7 cellular contexts compared by ENCODE assay signal in the genomic region with DNA sequence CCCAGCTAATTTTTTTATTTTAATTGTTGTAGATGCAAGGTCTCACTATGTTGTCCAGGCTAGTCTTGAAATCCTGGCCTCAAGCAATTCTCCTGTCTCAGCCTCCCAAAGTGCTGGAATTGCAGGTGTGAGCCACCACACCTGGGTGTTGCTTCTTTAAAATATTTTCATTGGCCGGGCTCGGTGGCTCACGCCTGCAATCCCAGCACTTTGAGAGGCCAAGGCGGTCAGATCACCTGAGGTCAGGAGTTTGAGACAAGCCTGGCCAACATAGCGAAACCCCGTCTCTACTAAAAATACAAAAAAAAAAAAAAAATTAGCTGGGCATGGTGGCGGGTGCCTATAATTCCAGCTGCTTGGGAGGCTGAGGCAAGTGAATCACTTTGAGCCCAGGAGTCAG. TPM values are rescaled to one million over a fixed set of nuclear protein-coding genes. Genes with fewer than 3 reads are reported as not detected.
DNase-seq lines count a peak whose midpoint lies in the region; ATAC-seq and TF ChIP-seq lines count a peak whose summit lies in the region.
"Not testable (repeated sequence)": the region's sequence is repeated elsewhere in the genome, so short reads cannot be mapped to it uniquely, and the experiment has no call there.

No MANE protein-coding gene starts in this region.

- not testable (repeated sequence) for H3K4me3 ChIP-seq in endodermal cell (ENCODE audit: low read length); lower lobe of right lung; testis

- not testable (repeated sequence) for H3K27me3 ChIP-seq in endodermal cell (ENCODE audit: control insufficient read depth, insufficient read depth, low read length, poor library complexity, severe bottlenecking); lower lobe of right lung (ENCODE audit: low read depth); testis

- TF ChIP-seq POLR2A in testis (IDR thresholded peaks at IDR 0.05) = not testable (repeated sequence)

- intact Hi-C loops in Right ventricle myocardium superior (cut with DNase I); lower lobe of right lung (cut with DNase I); testis (cut with DNase I; ENCODE audit: low total_unique reads): not testable (repeated sequence)

- H3K9ac ChIP-seq in endodermal cell (ENCODE audit: extremely low read depth, low read length, poor library complexity, severe bottlenecking) = not testable (repeated sequence)

- not testable (repeated sequence) for H3K27ac ChIP-seq in endodermal cell (ENCODE audit: low read depth, low read length); lower lobe of right lung; testis

- not testable (repeated sequence) for H3K4me1 ChIP-seq in endodermal cell (ENCODE audit: control insufficient read depth, insufficient read depth, low read length); lower lobe of right lung; testis

- not testable (repeated sequence) for H3K36me3 Mint-ChIP-seq in endodermal cell (ENCODE audit: low read depth); osteocyte (ENCODE audit: unreplicated experiment)

- H3K27ac Mint-ChIP-seq in endodermal cell; osteocyte (ENCODE audit: unreplicated experiment): not testable (repeated sequence)

- TF ChIP-seq CTCF in endodermal cell (conservative IDR thresholded peaks at IDR 0.05); lower lobe of right lung (IDR thresholded peaks at IDR 0.05); osteocyte (IDR thresholded peaks at IDR 0.05); testis (IDR thresholded peaks at IDR 0.05): not testable (repeated sequence)

- H3K9me3 ChIP-seq in endodermal cell (ENCODE audit: control insufficient read depth, low read length); lower lobe of right lung; testis: not testable (repeated sequence)

- DNase-seq in endodermal cell (peak; percentile 2), Right ventricle myocardium superior (peak; percentile 22), lower lobe of right lung (peak; percentile 1), mesenteric fat pad (ENCODE audit: low spot score) (peak; percentile 72), osteocyte (ENCODE audit: extremely low spot score, unreplicated experiment) (peak; percentile 13), testis (peak; percentile 0), ureter (ENCODE audit: low spot score) (peak; percentile 26)

- H3K36me3 ChIP-seq in endodermal cell (ENCODE audit: control insufficient read depth, insufficient read depth, low read length); lower lobe of right lung; testis (ENCODE audit: low read depth, missing control alignments): not testable (repeated sequence)

- H3K9me3 Mint-ChIP-seq in endodermal cell; osteocyte (ENCODE audit: unreplicated experiment): not testable (repeated sequence)

- H3K4me1 Mint-ChIP-seq in endodermal cell; osteocyte (ENCODE audit: unreplicated experiment): not testable (repeated sequence)

- not testable (repeated sequence) for H3K4me3 Mint-ChIP-seq in endodermal cell; osteocyte (ENCODE audit: unreplicated experiment)

- 94 to 100% methylated on average over 3 to 7 of the region's 7 CpGs for WGBS in endodermal cell (ENCODE audit: insufficient coverage in 1 of 2, insufficient read length in 1 of 2), 2 experiments
- WGBS in testis, 2 donors = 94 to 98% methylated on average over 7 of the region's 7 CpGs

- H3K27me3 Mint-ChIP-seq in endodermal cell (ENCODE audit: insufficient read depth); osteocyte (ENCODE audit: unreplicated experiment): not testable (repeated sequence)

- not testable (repeated sequence) for ATAC-seq in Right ventricle myocardium superior (ENCODE audit: poor library complexity); lower lobe of right lung

RNA-seq across cellular contexts. Expression of a gene that starts 24.2 kb away (rescaled TPM):
- total RNA-seq in endodermal cell (10 to 100 TPM; 45.2 to 49.4 TPM), Right ventricle myocardium superior (39.9 TPM), lower lobe of right lung (19.4 TPM), mesenteric fat pad (18.5 TPM), osteocyte (40.3 and 40.4 TPM in 2 replicates), testis (10 to 100 TPM; 48.5 to 48.9 TPM), ureter (25.7 TPM)
- 38.3 TPM for polyA plus RNA-seq in endodermal cell (2013, experiment 1 of 2)
- polyA plus RNA-seq in endodermal cell (2013, experiment 2 of 2) = 31.3 TPM
- polyA plus RNA-seq in testis (ENCODE audit: insufficient read depth, low read depth, low replicate concordance) = 73.8 TPM

Comparison
In these comparisons a context has a peak if more than half of its experiments do, and no peak if none do; other contexts are left out.
1. DNase-seq: peak in every context shown above with its lines; median percentile 72 in mesenteric fat pad; 26 in ureter; 22 in Right ventricle myocardium superior; 13 in osteocyte; 2 in endodermal cell; 1 in lower lobe of right lung; 0 in testis.